13 cellular contexts compared by ENCODE assay signal in genomic region chr2:240713071-240713927, GRCh38. TPM values are rescaled to one million over a fixed set of nuclear protein-coding genes. Genes with fewer than 3 reads are reported as not detected.
DNase-seq lines count a peak whose midpoint lies in the region; ATAC-seq and TF ChIP-seq lines count a peak whose summit lies in the region.
"Had no signal": no experiment of that assay in that cellular context is flagged by ENCODE, and none has a peak within 500 bp of the region (broad histone marks: within the 10 kb centered on the region; RNA-seq: fewer than 3 reads in every experiment).

No MANE protein-coding gene starts in this region.

- no peak overlapping the region for H3K4me3 ChIP-seq in BLaER1 treated with 17β-estradiol and CSF1 and Interleukin-3, amounts not matched to agents 10 nM and 100 nM
- H3K4me3 ChIP-seq: HAP-1 had no signal

- H3K4me3 Mint-ChIP-seq in WTC11: no peak overlapping the region
- H3K4me3 Mint-ChIP-seq in neural crest cell: no peak overlapping the region
- H3K4me3 Mint-ChIP-seq: CD8-positive, alpha-beta memory T cell had no signal

- no peak overlapping the region for H3K27ac ChIP-seq in BLaER1 treated with 17β-estradiol and CSF1 and Interleukin-3, amounts not matched to agents 10 nM and 100 nM

- TF ChIP-seq CTCF in WTC11 (IDR thresholded peaks at IDR 0.05): no peak
- TF ChIP-seq CTCF in neural crest cell (conservative IDR thresholded peaks at IDR 0.05): no peak

- H3K27ac Mint-ChIP-seq in WTC11 (peak overlapping the region; percentile 63; the same call in 1 of the 2 replicates), neural crest cell (ENCODE audit: unreplicated experiment) (peak overlapping the region; percentile 30)
- H3K27ac Mint-ChIP-seq: CD8-positive, alpha-beta memory T cell had no signal

- H3K4me1 Mint-ChIP-seq in WTC11 (no peaks in the 10 kb centered on the region), neural crest cell (no peaks in the 10 kb centered on the region)
- H3K4me1 Mint-ChIP-seq: CD8-positive, alpha-beta memory T cell had no signal

- POLR2A ChIA-PET in WTC11 (lab: Charles Lee): no interaction called here

- CTCF ChIA-PET in WTC11 (lab: Charles Lee): no interaction called here

- no peaks in the 10 kb centered on the region for H3K36me3 ChIP-seq in BLaER1 treated with 17β-estradiol and CSF1 and Interleukin-3, amounts not matched to agents 10 nM and 100 nM
- H3K36me3 ChIP-seq: BE2C had no signal

- H3K4me1 ChIP-seq in BLaER1 treated with 17β-estradiol and CSF1 and Interleukin-3, amounts not matched to agents 10 nM and 100 nM: peaks cover 0 to 45% (median 31%) of the 10 kb centered on the region in 10 experiments; a peak in 13 of 20 replicates
- H3K4me1 ChIP-seq: BE2C, HAP-1 had no signal

- peaks cover 0 to 9% (median 0%) of the 10 kb centered on the region in 11 experiments; a peak in 2 of 22 replicates for H4K20me1 ChIP-seq in BLaER1 treated with 17β-estradiol and CSF1 and Interleukin-3, amounts not matched to agents 10 nM and 100 nM

- H3K9me3 Mint-ChIP-seq in WTC11 (no peaks in the 10 kb centered on the region), neural crest cell (no peaks in the 10 kb centered on the region)
- H3K9me3 Mint-ChIP-seq: CD8-positive, alpha-beta memory T cell had no signal

- peak; percentile 10 for DNase-seq in GF-D8 (lab: John Stamatoyannopoulos, UW)
- DNase-seq in WTC11 (ENCODE audit: low spot score): no peak
- no peak for DNase-seq in neural crest cell (ENCODE audit: low read depth, low spot score)
- DNase-seq in KBM-7: no peak
- no peak for DNase-seq in COR-L47 (lab: John Stamatoyannopoulos, UW)
- no peak for DNase-seq in OCI-M2 (lab: John Stamatoyannopoulos, UW; ENCODE audit: unreplicated experiment)
- DNase-seq: BE2C; CD8-positive, alpha-beta memory T cell; Kasumi-1; NCI-H2081; NCI-H748 treated with DMSO at 0.1 percent for 48 hours had no signal

- no peak overlapping the region; a peak in 1 of 22 replicates for H3K9ac ChIP-seq in BLaER1 treated with 17β-estradiol and CSF1 and Interleukin-3, amounts not matched to agents 10 nM and 100 nM

- peak overlapping the region in 8 of 11 experiments; percentile 25 to 57 (median 42); a peak in 14 of 22 replicates for H3K4me2 ChIP-seq in BLaER1 treated with 17β-estradiol and CSF1 and Interleukin-3, amounts not matched to agents 10 nM and 100 nM

- H3K27me3 Mint-ChIP-seq in WTC11 (ENCODE audit: low read depth): no peaks in the 10 kb centered on the region
- H3K27me3 Mint-ChIP-seq in neural crest cell (ENCODE audit: low read depth): no peaks in the 10 kb centered on the region

- H3K27me3 ChIP-seq in BLaER1 treated with 17β-estradiol and CSF1 and Interleukin-3, amounts not matched to agents 10 nM and 100 nM: no peaks in the 10 kb centered on the region
- H3K27me3 ChIP-seq: BE2C had no signal

- H3K9me3 ChIP-seq in BLaER1 treated with 17β-estradiol and CSF1 and Interleukin-3, amounts not matched to agents 10 nM and 100 nM (replicated peaks in 1 of 11): no peaks in the 10 kb centered on the region
- H3K9me3 ChIP-seq: BE2C, HAP-1 had no signal

- ATAC-seq in WTC11: no peak

- in situ Hi-C loops in KBM-7 (cut with MboI; ENCODE audit: low pct_unique_long_range_greater_than_20kb, low sequenced_read_pairs): no loop called here

- H3K36me3 Mint-ChIP-seq in WTC11 (peaks cover 6% of the 10 kb centered on the region; the same call in 1 of the 2 replicates), neural crest cell (ENCODE audit: low read depth) (no peaks in the 10 kb centered on the region)
- H3K36me3 Mint-ChIP-seq: CD8-positive, alpha-beta memory T cell had no signal

TF ChIP-seq in WTC11, 78 proteins besides CTCF, POLR2A, EP300 and RAD21:
- TF ChIP-seq FOXP1 (CRISPR knock-in tag; IDR thresholded peaks at IDR 0.05; ENCODE audit: borderline replicate concordance): 0 out of 2 replicates have a peak, but pooled peaks have one; percentile 27
- TF ChIP-seq NR2C2 (CRISPR knock-in tag; IDR thresholded peaks at IDR 0.05): peak; percentile 15; the same call in 1 of the 2 replicates
- TF ChIP-seq ARID4B (CRISPR knock-in tag; IDR thresholded peaks at IDR 0.05; ENCODE audit: borderline replicate concordance): 0 out of 2 replicates have a peak, but pooled peaks have one; percentile 18
- no peak for TF ChIP-seq ZNF671 (CRISPR knock-in tag; IDR thresholded peaks at IDR 0.05)
TF ChIP-seq in WTC11: peak in this region for 3.

RNA-seq across cellular contexts. Expression of gene AQP12A, which starts 21.6 kb away (rescaled TPM):
- total RNA-seq in WTC11 (2021) (not detected in 3 replicates), neural crest cell (not detected in 2 replicates)
- total RNA-seq: CD8-positive, alpha-beta memory T cell had no signal

RNA-seq across cellular contexts. Expression of gene AQP12B, which starts 30.6 kb away (rescaled TPM):
- total RNA-seq in WTC11 (2021): not detected in 3 replicates
- total RNA-seq in neural crest cell: not detected in 2 replicates
- total RNA-seq: CD8-positive, alpha-beta memory T cell had no signal
